In genomic region chr6:11177271-11177670, GRCh38 we compare ENCODE assay signal across 18 cellular contexts. TPM values are rescaled to one million over a fixed set of nuclear protein-coding genes. Genes with fewer than 3 reads are reported as not detected.
DNase-seq lines count a peak whose midpoint lies in the region; ATAC-seq lines count a peak whose summit lies in the region.
"Had no signal": no experiment of that assay in that cellular context is flagged by ENCODE, and none has a peak within 500 bp of the region (broad histone marks: within the 10 kb centered on the region; RNA-seq: fewer than 3 reads in every experiment).

No MANE protein-coding gene starts in this region.

- peaks cover 7% of the 10 kb centered on the region for H3K4me1 Mint-ChIP-seq in activated T-cell treated with anti-CD3 and anti-CD28 coated beads, Interleukin-2, amount 50 U/mL, for 72 hours (ENCODE audit: low read depth)
- peaks cover 16% of the 10 kb centered on the region for H3K4me1 Mint-ChIP-seq in stimulated activated naive CD8-positive, alpha-beta T cell treated with anti-CD3 and anti-CD28 coated beads, Interleukin-15, amount 100 ng/mL, for 72 hours
- H3K4me1 Mint-ChIP-seq in central memory CD8-positive, alpha-beta T cell = peaks cover 12% of the 10 kb centered on the region
- peaks cover 10% of the 10 kb centered on the region for H3K4me1 Mint-ChIP-seq in stimulated activated effector memory CD8-positive, alpha-beta T cell treated with anti-CD3 and anti-CD28 coated beads, Interleukin-12 subunit alpha, Interleukin-12 subunit beta, amount 100 ng/mL, for 72 hours

- no peaks in the 10 kb centered on the region for H3K27me3 Mint-ChIP-seq in activated T-cell treated with anti-CD3 and anti-CD28 coated beads, Interleukin-2, amount 50 U/mL, for 72 hours (ENCODE audit: low read depth)
- no peaks in the 10 kb centered on the region for H3K27me3 Mint-ChIP-seq in stimulated activated naive CD8-positive, alpha-beta T cell treated with anti-CD3 and anti-CD28 coated beads, Interleukin-15, amount 100 ng/mL, for 72 hours
- H3K27me3 Mint-ChIP-seq in central memory CD8-positive, alpha-beta T cell = no peaks in the 10 kb centered on the region
- H3K27me3 Mint-ChIP-seq: B cell; CD4-positive, alpha-beta memory T cell; CD4-positive, CD25-positive, alpha-beta regulatory T cell; CD8-positive, alpha-beta memory T cell had no signal

- ATAC-seq in activated T-cell treated with anti-CD3 and anti-CD28 coated beads, Interleukin-2, amount 50 U/mL, for 72 hours (replicated peaks in 1 of 2) = peak; percentile 58 to 62
- ATAC-seq in stimulated activated naive CD8-positive, alpha-beta T cell treated with anti-CD3 and anti-CD28 coated beads, Interleukin-15, amount 100 ng/mL, for 72 hours = peak; percentile 53
- ATAC-seq in stimulated activated naive CD8-positive, alpha-beta T cell treated with anti-CD3 and anti-CD28 coated beads, Interleukin-15, Interleukin-2, amounts not matched to agents 100 U/mL and 50 U/mL, for 24 hours = no peak
- no peak for ATAC-seq in central memory CD8-positive, alpha-beta T cell (replicated peaks; ENCODE audit: extremely low read depth, poor library complexity, severe bottlenecking)
- peak; percentile 37 for ATAC-seq in stimulated activated effector memory CD8-positive, alpha-beta T cell treated with anti-CD3 and anti-CD28 coated beads, Interleukin-12 subunit alpha, Interleukin-12 subunit beta, amount 100 ng/mL, for 72 hours
- ATAC-seq: A549 had no signal

- DNase-seq in activated T-cell treated with anti-CD3 and anti-CD28 coated beads, Interleukin-2, amount 50 U/mL, for 72 hours = no peak
- DNase-seq in activated T-cell treated with anti-CD3 and anti-CD28 coated beads for 4 hours (no peak), T1000 (lab: John Stamatoyannopoulos, UW) (no peak)
- no peak for DNase-seq in stimulated activated naive CD8-positive, alpha-beta T cell treated with anti-CD3 and anti-CD28 coated beads, Interleukin-15, amount 100 ng/mL, for 72 hours
- DNase-seq in stimulated activated naive CD8-positive, alpha-beta T cell treated with anti-CD3 and anti-CD28 coated beads, Interleukin-15, Interleukin-2, amounts not matched to agents 100 U/mL and 50 U/mL, for 24 hours = no peak
- DNase-seq in central memory CD8-positive, alpha-beta T cell (ENCODE audit: low spot score in 2 of 2) = no peak
- peak in 1 of 2 donors; percentile 42 for DNase-seq in stimulated activated effector memory CD8-positive, alpha-beta T cell treated with anti-CD3 and anti-CD28 coated beads, Interleukin-12 subunit alpha, Interleukin-12 subunit beta, amount 100 ng/mL, for 72 hours (ENCODE audit: low spot score in 2 of 2)
- no peak for DNase-seq in stimulated activated CD4-positive, alpha-beta T cell treated with anti-CD3 and anti-CD28 coated beads, Interleukin-4, amount 100 ng/mL, for 24 hours
- DNase-seq: AML-193; CD4-positive, alpha-beta memory T cell; CD4-positive, CD25-positive, alpha-beta regulatory T cell; CD8-positive, alpha-beta memory T cell; COR-L47; DMS79 treated with DMSO at 0.1 percent for 48 hours; GF-D8 had no signal

- peaks cover 0 to under 1% of the 10 kb centered on the region in 2 donors for H3K36me3 Mint-ChIP-seq in activated T-cell treated with anti-CD3 and anti-CD28 coated beads, Interleukin-2, amount 50 U/mL, for 72 hours (ENCODE audit: insufficient read depth in 2 of 2)
- H3K36me3 Mint-ChIP-seq in central memory CD8-positive, alpha-beta T cell (ENCODE audit: insufficient read depth) = peaks cover 6% of the 10 kb centered on the region
- peaks cover 6% of the 10 kb centered on the region for H3K36me3 Mint-ChIP-seq in stimulated activated effector memory CD8-positive, alpha-beta T cell treated with anti-CD3 and anti-CD28 coated beads, Interleukin-12 subunit alpha, Interleukin-12 subunit beta, amount 100 ng/mL, for 72 hours

- no peak overlapping the region for H3K4me3 Mint-ChIP-seq in activated T-cell treated with anti-CD3 and anti-CD28 coated beads, Interleukin-2, amount 50 U/mL, for 72 hours
- no peak overlapping the region for H3K4me3 Mint-ChIP-seq in stimulated activated naive CD8-positive, alpha-beta T cell treated with anti-CD3 and anti-CD28 coated beads, Interleukin-15, amount 100 ng/mL, for 72 hours
- H3K4me3 Mint-ChIP-seq in central memory CD8-positive, alpha-beta T cell = no peak overlapping the region
- no peak overlapping the region for H3K4me3 Mint-ChIP-seq in stimulated activated effector memory CD8-positive, alpha-beta T cell treated with anti-CD3 and anti-CD28 coated beads, Interleukin-12 subunit alpha, Interleukin-12 subunit beta, amount 100 ng/mL, for 72 hours
- H3K4me3 Mint-ChIP-seq: B cell; CD14-positive monocyte; CD4-positive, alpha-beta memory T cell; CD4-positive, CD25-positive, alpha-beta regulatory T cell; CD8-positive, alpha-beta memory T cell had no signal

- H3K9me3 Mint-ChIP-seq in activated T-cell treated with anti-CD3 and anti-CD28 coated beads, Interleukin-2, amount 50 U/mL, for 72 hours = no peaks in the 10 kb centered on the region
- H3K9me3 Mint-ChIP-seq in stimulated activated naive CD8-positive, alpha-beta T cell treated with anti-CD3 and anti-CD28 coated beads, Interleukin-15, amount 100 ng/mL, for 72 hours = peaks cover 4 to 12% of the 10 kb centered on the region in 2 donors
- no peaks in the 10 kb centered on the region for H3K9me3 Mint-ChIP-seq in central memory CD8-positive, alpha-beta T cell
- H3K9me3 Mint-ChIP-seq in stimulated activated effector memory CD8-positive, alpha-beta T cell treated with anti-CD3 and anti-CD28 coated beads, Interleukin-12 subunit alpha, Interleukin-12 subunit beta, amount 100 ng/mL, for 72 hours = no peaks in the 10 kb centered on the region

- no peak overlapping the region for H3K27ac Mint-ChIP-seq in activated T-cell treated with anti-CD3 and anti-CD28 coated beads, Interleukin-2, amount 50 U/mL, for 72 hours
- no peak overlapping the region for H3K27ac Mint-ChIP-seq in stimulated activated naive CD8-positive, alpha-beta T cell treated with anti-CD3 and anti-CD28 coated beads, Interleukin-15, amount 100 ng/mL, for 72 hours
- peak overlapping the region; percentile 47 for H3K27ac Mint-ChIP-seq in central memory CD8-positive, alpha-beta T cell (ENCODE audit: low read depth)
- H3K27ac Mint-ChIP-seq in stimulated activated effector memory CD8-positive, alpha-beta T cell treated with anti-CD3 and anti-CD28 coated beads, Interleukin-12 subunit alpha, Interleukin-12 subunit beta, amount 100 ng/mL, for 72 hours = no peak overlapping the region
- H3K27ac Mint-ChIP-seq: B cell; CD14-positive monocyte; CD4-positive, alpha-beta memory T cell; CD4-positive, CD25-positive, alpha-beta regulatory T cell had no signal

RNA-seq across cellular contexts. Expression of gene NEDD9, which starts 55.2 kb away (rescaled TPM):
- total RNA-seq in activated T-cell treated with anti-CD3 and anti-CD28 coated beads, Interleukin-2, amount 50 U/mL, for 72 hours = 10 to 100 TPM; 20.8 to 36.4 TPM

Comparison
In these comparisons a context has a peak if more than half of its experiments do, and no peak if none do; other contexts are left out.
1. ATAC-seq: peak in activated T-cell treated with anti-CD3 and anti-CD28 coated beads, Interleukin-2, amount 50 U/mL, for 72 hours (2 of 2), stimulated activated naive CD8-positive, alpha-beta T cell treated with anti-CD3 and anti-CD28 coated beads, Interleukin-15, amount 100 ng/mL, for 72 hours (single experiment) and stimulated activated effector memory CD8-positive, alpha-beta T cell treated with anti-CD3 and anti-CD28 coated beads, Interleukin-12 subunit alpha, Interleukin-12 subunit beta, amount 100 ng/mL, for 72 hours (single experiment); none in stimulated activated naive CD8-positive, alpha-beta T cell treated with anti-CD3 and anti-CD28 coated beads, Interleukin-15, Interleukin-2, amounts not matched to agents 100 U/mL and 50 U/mL, for 24 hours (single experiment) and central memory CD8-positive, alpha-beta T cell (single experiment).